ENCODE assay signal across 17 cellular contexts in the genomic region with DNA sequence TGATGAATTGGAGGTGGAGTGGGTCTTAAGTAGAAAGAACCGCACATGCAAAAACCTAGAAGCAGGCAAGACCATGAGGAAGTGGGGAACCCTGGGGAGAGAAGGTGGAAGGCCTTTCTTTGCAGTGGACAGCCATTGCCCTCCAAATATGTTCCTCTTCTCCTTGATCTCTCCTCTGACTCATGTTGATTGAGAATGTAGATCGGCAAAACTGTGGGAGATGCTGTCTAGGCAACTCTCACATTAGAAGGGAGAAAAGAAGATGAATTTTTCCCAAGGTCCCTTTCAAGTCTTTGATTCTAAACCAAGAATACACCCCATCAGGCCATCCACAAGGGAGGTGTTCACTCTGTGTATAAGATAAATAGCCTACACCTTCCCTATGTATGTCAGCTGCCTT.
DNase-seq lines count a peak whose midpoint lies in the region; ATAC-seq and TF ChIP-seq lines count a peak whose summit lies in the region.
"Had no signal": no experiment of that assay in that cellular context is flagged by ENCODE, and none has a peak within 500 bp of the region (broad histone marks: within the 10 kb centered on the region; RNA-seq: fewer than 3 reads in every experiment).

No MANE protein-coding gene starts in this region.

- intact Hi-C loops in Panc1 (cut with micrococcal nuclease; ENCODE audit: unreplicated experiment) = no loop called here
- intact Hi-C loops in sciatic nerve (cut with DNase I) = no loop called here

- H4K20me1 ChIP-seq in BLaER1 treated with 17β-estradiol and CSF1 and Interleukin-3, amounts not matched to agents 10 nM and 100 nM = no peaks in the 10 kb centered on the region

- H3K27ac Mint-ChIP-seq in nephron = peak overlapping the region; percentile 62 to 94 (median 88)
- no peak overlapping the region for H3K27ac Mint-ChIP-seq in activated CD4-positive, alpha-beta memory T cell treated with anti-CD3 and anti-CD28 coated beads, Interleukin-2, amount 10 ng/mL, durations not matched to agents 7 days and 5 days
- H3K27ac Mint-ChIP-seq: activated CD8-positive, alpha-beta memory T cell treated with anti-CD3 and anti-CD28 coated beads, Interleukin-2, amount 10 ng/mL, durations not matched to agents 7 days and 5 days had no signal

- peaks cover 33% of the 10 kb centered on the region for H3K9me3 Mint-ChIP-seq in nephron
- peaks cover 10% of the 10 kb centered on the region for H3K9me3 Mint-ChIP-seq in activated CD4-positive, alpha-beta memory T cell treated with anti-CD3 and anti-CD28 coated beads, Interleukin-2, amount 10 ng/mL, durations not matched to agents 7 days and 5 days

- H3K4me3 ChIP-seq in BLaER1 treated with 17β-estradiol and CSF1 and Interleukin-3, amounts not matched to agents 10 nM and 100 nM = no peak overlapping the region
- H3K4me3 ChIP-seq in Panc1 (ENCODE audit: low read depth in 2 of 2, low read length in 2 of 2) = no peak overlapping the region
- H3K4me3 ChIP-seq: adrenal gland, right atrium auricular region, testis had no signal

- H3K27me3 Mint-ChIP-seq in nephron (ENCODE audit: low read depth) = peaks cover 3% of the 10 kb centered on the region
- no peaks in the 10 kb centered on the region for H3K27me3 Mint-ChIP-seq in activated CD4-positive, alpha-beta memory T cell treated with anti-CD3 and anti-CD28 coated beads, Interleukin-2, amount 10 ng/mL, durations not matched to agents 7 days and 5 days
- H3K27me3 Mint-ChIP-seq: activated CD8-positive, alpha-beta memory T cell treated with anti-CD3 and anti-CD28 coated beads, Interleukin-2, amount 10 ng/mL, durations not matched to agents 7 days and 5 days had no signal

- H3K36me3 Mint-ChIP-seq in nephron (ENCODE audit: low read depth) = peaks cover 33% of the 10 kb centered on the region
- no peaks in the 10 kb centered on the region for H3K36me3 Mint-ChIP-seq in activated CD4-positive, alpha-beta memory T cell treated with anti-CD3 and anti-CD28 coated beads, Interleukin-2, amount 10 ng/mL, durations not matched to agents 7 days and 5 days (ENCODE audit: low read depth)
- H3K36me3 Mint-ChIP-seq: activated CD8-positive, alpha-beta memory T cell treated with anti-CD3 and anti-CD28 coated beads, Interleukin-2, amount 10 ng/mL, durations not matched to agents 7 days and 5 days had no signal

- CTCF ChIA-PET in Panc1 (lab: Charles Lee) = no interaction called here
- CTCF ChIA-PET in activated CD4-positive, alpha-beta memory T cell treated with anti-CD3 and anti-CD28 coated beads, Interleukin-2, amount 10 ng/mL, durations not matched to agents 7 days and 5 days (lab: Charles Lee) = no interaction called here

- POLR2A ChIA-PET in Panc1 (lab: Charles Lee) = no interaction called here
- POLR2A ChIA-PET in activated CD4-positive, alpha-beta memory T cell treated with anti-CD3 and anti-CD28 coated beads, Interleukin-2, amount 10 ng/mL, durations not matched to agents 7 days and 5 days (lab: Charles Lee) = no interaction called here

- TF ChIP-seq CTCF in Panc1 (IDR thresholded peaks at IDR 0.05) (no peak), nephron (IDR thresholded peaks at IDR 0.05; ENCODE audit: unreplicated experiment in 3 of 3) (no peak)

- DNase-seq in Panc1 (ENCODE audit: low read depth, low spot score) = no peak
- no peak for DNase-seq in epithelial cell of prostate (ENCODE audit: low read depth, low spot score)
- DNase-seq in activated CD4-positive, alpha-beta memory T cell treated with anti-CD3 and anti-CD28 coated beads, Interleukin-2, amount 10 ng/mL, durations not matched to agents 7 days and 5 days = no peak
- DNase-seq in sciatic nerve (ENCODE audit: low spot score) = no peak
- DNase-seq: activated CD4-positive, alpha-beta T cell treated with anti-CD3 and anti-CD28 coated beads for 1 hour; activated CD8-positive, alpha-beta memory T cell treated with anti-CD3 and anti-CD28 coated beads, Interleukin-2, amount 10 ng/mL, durations not matched to agents 7 days and 5 days; adrenal gland; central memory CD4-positive, alpha-beta T cell; GOT3; NCI-H1436 treated with DMSO at 0.1 percent for 48 hours; NCI-H2171 treated with DMSO at 0.1 percent for 48 hours; testis had no signal

- no peak overlapping the region for H3K9ac ChIP-seq in BLaER1 treated with 17β-estradiol and CSF1 and Interleukin-3, amounts not matched to agents 10 nM and 100 nM

- in situ Hi-C loops in Panc1 (cut with HindIII; ENCODE audit: low pct_unique_long_range_greater_than_20kb, low sequenced_read_pairs) = no loop called here

- H3K27me3 ChIP-seq in BLaER1 treated with 17β-estradiol and CSF1 and Interleukin-3, amounts not matched to agents 10 nM and 100 nM = 0 out of 22 replicates have a peak, but pooled peaks cover 0 to 5% (median 0%) of the 10 kb centered on the region in 11 experiments
- H3K27me3 ChIP-seq in Panc1 (ENCODE audit: control insufficient read depth, insufficient read depth, low read length) = no peaks in the 10 kb centered on the region
- H3K27me3 ChIP-seq: adrenal gland, right atrium auricular region, testis had no signal

- peaks cover 50 to 67% (median 61%) of the 10 kb centered on the region in 10 experiments for H3K4me1 ChIP-seq in BLaER1 treated with 17β-estradiol and CSF1 and Interleukin-3, amounts not matched to agents 10 nM and 100 nM
- peaks cover 33% of the 10 kb centered on the region for H3K4me1 ChIP-seq in Panc1 (ENCODE audit: control insufficient read depth, insufficient read depth, low read length)
- H3K4me1 ChIP-seq: adrenal gland, right atrium auricular region, testis had no signal

- ATAC-seq in Panc1 (no peak), HG03135 (IDR thresholded peaks at IDR 0.05; ENCODE audit: unreplicated experiment) (no peak), GM18858 (IDR thresholded peaks at IDR 0.05; ENCODE audit: unreplicated experiment) (no peak), sciatic nerve (no peak)
- ATAC-seq: activated CD8-positive, alpha-beta memory T cell treated with anti-CD3 and anti-CD28 coated beads, Interleukin-2, amount 10 ng/mL, durations not matched to agents 7 days and 5 days had no signal

- no TSS peak for BruUV-seq in Panc1 (replicated peaks; lab: Mats Ljungman, UMichigan)

- H3K4me3 Mint-ChIP-seq in nephron = no peak overlapping the region
- H3K4me3 Mint-ChIP-seq in activated CD4-positive, alpha-beta memory T cell treated with anti-CD3 and anti-CD28 coated beads, Interleukin-2, amount 10 ng/mL, durations not matched to agents 7 days and 5 days = no peak overlapping the region
- H3K4me3 Mint-ChIP-seq: activated CD8-positive, alpha-beta memory T cell treated with anti-CD3 and anti-CD28 coated beads, Interleukin-2, amount 10 ng/mL, durations not matched to agents 7 days and 5 days had no signal

- H3K4me1 Mint-ChIP-seq in nephron = peaks cover 60% of the 10 kb centered on the region
- H3K4me1 Mint-ChIP-seq in activated CD4-positive, alpha-beta memory T cell treated with anti-CD3 and anti-CD28 coated beads, Interleukin-2, amount 10 ng/mL, durations not matched to agents 7 days and 5 days = no peaks in the 10 kb centered on the region
- H3K4me1 Mint-ChIP-seq: activated CD8-positive, alpha-beta memory T cell treated with anti-CD3 and anti-CD28 coated beads, Interleukin-2, amount 10 ng/mL, durations not matched to agents 7 days and 5 days had no signal

- H3K27ac ChIP-seq in BLaER1 treated with 17β-estradiol and CSF1 and Interleukin-3, amounts not matched to agents 10 nM and 100 nM = no peak overlapping the region
- peak overlapping the region; percentile 91 for H3K27ac ChIP-seq in Panc1 (ENCODE audit: low read length)
- H3K27ac ChIP-seq in epithelial cell of prostate = peak overlapping the region; percentile 91
- H3K27ac ChIP-seq: adrenal gland, testis had no signal

- H3K9me3 ChIP-seq in BLaER1 treated with 17β-estradiol and CSF1 and Interleukin-3, amounts not matched to agents 10 nM and 100 nM (replicated peaks in 1 of 11) = peaks cover 21 to 38% (median 27%) of the 10 kb centered on the region in 11 experiments
- H3K9me3 ChIP-seq in Panc1 (ENCODE audit: control insufficient read depth, insufficient read depth, low read depth, low read length) = peaks cover 25% of the 10 kb centered on the region
- H3K9me3 ChIP-seq: testis had no signal

- peak overlapping the region; percentile 2 to 74 (median 65); a peak in 13 of 22 replicates for H3K4me2 ChIP-seq in BLaER1 treated with 17β-estradiol and CSF1 and Interleukin-3, amounts not matched to agents 10 nM and 100 nM

- no peaks in the 10 kb centered on the region for H3K36me3 ChIP-seq in BLaER1 treated with 17β-estradiol and CSF1 and Interleukin-3, amounts not matched to agents 10 nM and 100 nM
- H3K36me3 ChIP-seq in Panc1 (ENCODE audit: control insufficient read depth, insufficient read depth, low read length) = no peaks in the 10 kb centered on the region
- H3K36me3 ChIP-seq: adrenal gland, right atrium auricular region had no signal

Comparison
In these comparisons a context has a peak if more than half of its experiments do, and no peak if none do; other contexts are left out.
1. H3K27ac ChIP-seq: peak in Panc1 (single experiment) and epithelial cell of prostate (single experiment); none in BLaER1 treated with 17β-estradiol and CSF1 and Interleukin-3, amounts not matched to agents 10 nM and 100 nM (0 of 11).